Comparison of ENCODE assay signal across 23 cellular contexts in genomic region chr20:23754731-23755130, GRCh38. TPM values are rescaled to one million over a fixed set of nuclear protein-coding genes. Genes with fewer than 3 reads are reported as not detected.
DNase-seq lines count a peak whose midpoint lies in the region; ATAC-seq and TF ChIP-seq lines count a peak whose summit lies in the region.
"Had no signal": no experiment of that assay in that cellular context is flagged by ENCODE, and none has a peak within 500 bp of the region (broad histone marks: within the 10 kb centered on the region; RNA-seq: fewer than 3 reads in every experiment).

No MANE protein-coding gene starts in this region.

- H3K4me1 Mint-ChIP-seq in endodermal cell (peaks cover 75% of the 10 kb centered on the region), mesothelial cell of epicardium (no peaks in the 10 kb centered on the region)
- no peaks in the 10 kb centered on the region for H3K4me1 Mint-ChIP-seq in activated T-cell treated with anti-CD3 and anti-CD28 coated beads, Interleukin-2, amount 50 U/mL, for 4 hours (ENCODE audit: low read depth)
- H3K4me1 Mint-ChIP-seq: IgD-negative memory B cell had no signal

- H3K27me3 Mint-ChIP-seq in endodermal cell (ENCODE audit: insufficient read depth) (peaks cover 56% of the 10 kb centered on the region), mesothelial cell of epicardium (ENCODE audit: low read depth) (peaks cover 14% of the 10 kb centered on the region)
- H3K27me3 Mint-ChIP-seq in activated T-cell treated with anti-CD3 and anti-CD28 coated beads, Interleukin-2, amount 50 U/mL, for 4 hours (ENCODE audit: low read depth), result peaks cover 7% of the 10 kb centered on the region

- H3K27ac ChIP-seq in left ventricle myocardium inferior (replicated peaks), result peak overlapping the region; percentile 47
- H3K27ac ChIP-seq in endodermal cell (ENCODE audit: low read depth, low read length), result no peak overlapping the region
- no peak overlapping the region for H3K27ac ChIP-seq in mesendoderm (ENCODE audit: low read depth, low read length)
- no peak overlapping the region for H3K27ac ChIP-seq in gastrocnemius medialis
- H3K27ac ChIP-seq: 22Rv1 had no signal

- peak overlapping the region; percentile 74 for H3K56ac ChIP-seq in mesendoderm (ENCODE audit: low read length)

- WGBS in endodermal cell (ENCODE audit: insufficient coverage in 1 of 2, insufficient read length in 1 of 2), 2 experiments, result 82 to 83% methylated on average over 3 to 4 of the region's 4 CpGs
- no CpG with 5 or more reads among the region's 4 CpGs for WGBS in mesendoderm (ENCODE audit: extremely low coverage, insufficient coverage, low lambda C conversion rate)

- DNase-seq in left ventricle myocardium inferior (no peak), left cardiac atrium (no peak), endodermal cell (no peak), mesendoderm (no peak), gastrocnemius medialis (no peak), mesothelial cell of epicardium (ENCODE audit: low spot score in 2 of 2, unreplicated experiment in 2 of 2) (no peak)
- no peak for DNase-seq in activated T-cell treated with anti-CD3 and anti-CD28 coated beads, Interleukin-2, amount 50 U/mL, for 4 hours
- DNase-seq: CD8-positive, alpha-beta T cell; DMS79; H9; Kasumi-1; MM.1S; NCI-H1105 treated with DMSO at 0.1 percent for 48 hours; NCI-H1694 treated with DMSO at 0.1 percent for 48 hours; NCI-H2171; NCI-H446; NK-92 treated with Interleukin-12 subunit alpha and Interleukin-12 subunit beta, amount 100 ng/mL, for 24 hours; OCI-M1 had no signal

- H3K4me3 Mint-ChIP-seq in endodermal cell, result peak overlapping the region; percentile 24
- no peak overlapping the region for H3K4me3 Mint-ChIP-seq in activated T-cell treated with anti-CD3 and anti-CD28 coated beads, Interleukin-2, amount 50 U/mL, for 4 hours
- no peak overlapping the region for H3K4me3 Mint-ChIP-seq in mesothelial cell of epicardium
- H3K4me3 Mint-ChIP-seq: CD8-positive, alpha-beta T cell; H9; IgD-negative memory B cell had no signal

- H3K79me1 ChIP-seq in mesendoderm (ENCODE audit: low read length), result no peaks in the 10 kb centered on the region

- no peak overlapping the region for H4K8ac ChIP-seq in mesendoderm (ENCODE audit: low read depth, low read length)

- in situ Hi-C loops in gastrocnemius medialis (cut with MboI; ENCODE audit: low sequenced_read_pairs in 4 of 4), result no loop called here

- H3K27ac Mint-ChIP-seq in endodermal cell (peak overlapping the region; percentile 80), mesothelial cell of epicardium (no peak overlapping the region)
- H3K27ac Mint-ChIP-seq: CD8-positive, alpha-beta T cell; H9 had no signal

- H3K9me3 ChIP-seq in left ventricle myocardium inferior (replicated peaks), result no peaks in the 10 kb centered on the region
- no peaks in the 10 kb centered on the region for H3K9me3 ChIP-seq in endodermal cell (ENCODE audit: control insufficient read depth, low read length)
- H3K9me3 ChIP-seq in gastrocnemius medialis, result no peaks in the 10 kb centered on the region

- H2AK5ac ChIP-seq in mesendoderm (ENCODE audit: low read length), result no peak overlapping the region

- H3K23ac ChIP-seq in mesendoderm (ENCODE audit: low read length), result no peak overlapping the region

- H3K4me2 ChIP-seq in mesendoderm (ENCODE audit: low read length), result no peak overlapping the region

- H4K5ac ChIP-seq in mesendoderm (ENCODE audit: low read length), result no peak overlapping the region

- H3K4me3 ChIP-seq in left ventricle myocardium inferior, result no peak overlapping the region
- H3K4me3 ChIP-seq in endodermal cell (ENCODE audit: low read length), result no peak overlapping the region
- no peak overlapping the region for H3K4me3 ChIP-seq in mesendoderm (ENCODE audit: low read length)
- H3K4me3 ChIP-seq in gastrocnemius medialis, result no peak overlapping the region

- H2BK5ac ChIP-seq in mesendoderm (ENCODE audit: low read length), result peak overlapping the region; percentile 35

- H2BK15ac ChIP-seq in mesendoderm (replicated peaks; ENCODE audit: low read depth), result no peak overlapping the region

- TF ChIP-seq CTCF in left ventricle myocardium inferior (IDR thresholded peaks at IDR 0.05; ENCODE audit: borderline replicate concordance), result no peak
- TF ChIP-seq CTCF in endodermal cell (conservative IDR thresholded peaks at IDR 0.05), result no peak
- TF ChIP-seq CTCF in gastrocnemius medialis (IDR thresholded peaks at IDR 0.05 in 4 of 5, conservative IDR thresholded peaks at IDR 0.05 in 1 of 5), result no peak
- no peak for TF ChIP-seq CTCF in mesothelial cell of epicardium (IDR thresholded peaks at IDR 0.05; ENCODE audit: unreplicated experiment)

- no peaks in the 10 kb centered on the region for H3K79me2 ChIP-seq in mesendoderm (ENCODE audit: control insufficient read depth, insufficient read depth, low read length)

- peaks cover 2% of the 10 kb centered on the region for H3K36me3 Mint-ChIP-seq in endodermal cell (ENCODE audit: low read depth)
- H3K36me3 Mint-ChIP-seq in activated T-cell treated with anti-CD3 and anti-CD28 coated beads, Interleukin-2, amount 50 U/mL, for 4 hours (ENCODE audit: insufficient read depth), result no peaks in the 10 kb centered on the region
- H3K36me3 Mint-ChIP-seq in mesothelial cell of epicardium, result no peaks in the 10 kb centered on the region
- H3K36me3 Mint-ChIP-seq: CD8-positive, alpha-beta T cell; IgD-negative memory B cell had no signal

- H2BK120ac ChIP-seq in mesendoderm (ENCODE audit: low read depth, low read length), result no peak overlapping the region

- H3K4ac ChIP-seq in mesendoderm (ENCODE audit: low read depth, low read length), result no peak overlapping the region

- H3K27me3 ChIP-seq in left ventricle myocardium inferior (ENCODE audit: low read depth) (no peaks in the 10 kb centered on the region), endodermal cell (ENCODE audit: control insufficient read depth, insufficient read depth, low read length, poor library complexity, severe bottlenecking) (no peaks in the 10 kb centered on the region), mesendoderm (ENCODE audit: insufficient read depth, low read length, poor library complexity) (no peaks in the 10 kb centered on the region), gastrocnemius medialis (no peaks in the 10 kb centered on the region)

- H3K4me1 ChIP-seq in left ventricle myocardium inferior (peaks cover 11% of the 10 kb centered on the region), endodermal cell (ENCODE audit: control insufficient read depth, insufficient read depth, low read length) (peaks cover 10% of the 10 kb centered on the region), mesendoderm (ENCODE audit: control insufficient read depth, low read depth, low read length) (peaks cover 3% of the 10 kb centered on the region), gastrocnemius medialis (no peaks in the 10 kb centered on the region)

- H3K9me3 Mint-ChIP-seq in endodermal cell (peaks cover 8% of the 10 kb centered on the region), mesothelial cell of epicardium (no peaks in the 10 kb centered on the region)
- H3K9me3 Mint-ChIP-seq in activated T-cell treated with anti-CD3 and anti-CD28 coated beads, Interleukin-2, amount 50 U/mL, for 4 hours, result no peaks in the 10 kb centered on the region
- H3K9me3 Mint-ChIP-seq: CD8-positive, alpha-beta T cell; IgD-negative memory B cell had no signal

- no peak for ATAC-seq in left cardiac atrium
- no peak for ATAC-seq in GM21423 (IDR thresholded peaks at IDR 0.05; ENCODE audit: unreplicated experiment)
- ATAC-seq in activated T-cell treated with anti-CD3 and anti-CD28 coated beads, Interleukin-2, amount 50 U/mL, for 4 hours, result no peak
- no peak for ATAC-seq in gastrocnemius medialis
- ATAC-seq: CD8-positive, alpha-beta T cell had no signal

- peak overlapping the region; percentile 15 for H3K18ac ChIP-seq in mesendoderm (ENCODE audit: low read length)

- intact Hi-C loops in left ventricle myocardium inferior (cut with micrococcal nuclease) (no loop called here), left cardiac atrium (cut with DNase I) (no loop called here), gastrocnemius medialis (cut with DNase I; ENCODE audit: low total_unique reads) (no loop called here)

- H3K36me3 ChIP-seq in left ventricle myocardium inferior (no peaks in the 10 kb centered on the region), endodermal cell (ENCODE audit: control insufficient read depth, insufficient read depth, low read length) (no peaks in the 10 kb centered on the region), mesendoderm (ENCODE audit: control insufficient read depth, insufficient read depth, low read length) (no peaks in the 10 kb centered on the region), gastrocnemius medialis (no peaks in the 10 kb centered on the region)

- no peak for TF ChIP-seq POLR2A in gastrocnemius medialis (IDR thresholded peaks at IDR 0.05)

- H3K9ac ChIP-seq in endodermal cell (ENCODE audit: extremely low read depth, low read length, poor library complexity, severe bottlenecking) (no peak overlapping the region), mesendoderm (ENCODE audit: low read length) (no peak overlapping the region)

RNA-seq across cellular contexts. Expression of gene CST1, which starts 4.0 kb away (rescaled TPM):
- total RNA-seq in left ventricle myocardium inferior (not detected), left cardiac atrium (not detected), endodermal cell (1,000 to 10,000 TPM in 1 of 2 donors, 100 to 1,000 TPM in 1; 123 to 1,051 TPM), gastrocnemius medialis (not detected), mesothelial cell of epicardium (not detected in 3 replicates)
- 161 TPM for polyA plus RNA-seq in endodermal cell (2013, experiment 1 of 2)
- 92.8 TPM for polyA plus RNA-seq in endodermal cell (2013, experiment 2 of 2)
- polyA plus RNA-seq in mesendoderm (2013, experiment 1 of 2), result 2.0 TPM
- polyA plus RNA-seq in mesendoderm (2013, experiment 2 of 2), result 1.8 TPM
- total RNA-seq in activated T-cell treated with anti-CD3 and anti-CD28 coated beads, Interleukin-2, amount 50 U/mL, for 4 hours, result not detected
- total RNA-seq: CD8-positive, alpha-beta T cell; HT1080 had no signal
- polyA plus RNA-seq: BJ, IgD-negative memory B cell had no signal

Comparison
In these comparisons a context has a peak if more than half of its experiments do, and no peak if none do; other contexts are left out.
1. RNA of gene CST1, which starts 4.0 kb away (total RNA-seq): 123 to 1,051 TPM in endodermal cell; not detected in left cardiac atrium, not detected in left ventricle myocardium inferior (single experiment), not detected in activated T-cell treated with anti-CD3 and anti-CD28 coated beads, Interleukin-2, amount 50 U/mL, for 4 hours, not detected in gastrocnemius medialis and not detected in mesothelial cell of epicardium; every median in the first group is over 10 times any median in the second.